In the genomic region with DNA sequence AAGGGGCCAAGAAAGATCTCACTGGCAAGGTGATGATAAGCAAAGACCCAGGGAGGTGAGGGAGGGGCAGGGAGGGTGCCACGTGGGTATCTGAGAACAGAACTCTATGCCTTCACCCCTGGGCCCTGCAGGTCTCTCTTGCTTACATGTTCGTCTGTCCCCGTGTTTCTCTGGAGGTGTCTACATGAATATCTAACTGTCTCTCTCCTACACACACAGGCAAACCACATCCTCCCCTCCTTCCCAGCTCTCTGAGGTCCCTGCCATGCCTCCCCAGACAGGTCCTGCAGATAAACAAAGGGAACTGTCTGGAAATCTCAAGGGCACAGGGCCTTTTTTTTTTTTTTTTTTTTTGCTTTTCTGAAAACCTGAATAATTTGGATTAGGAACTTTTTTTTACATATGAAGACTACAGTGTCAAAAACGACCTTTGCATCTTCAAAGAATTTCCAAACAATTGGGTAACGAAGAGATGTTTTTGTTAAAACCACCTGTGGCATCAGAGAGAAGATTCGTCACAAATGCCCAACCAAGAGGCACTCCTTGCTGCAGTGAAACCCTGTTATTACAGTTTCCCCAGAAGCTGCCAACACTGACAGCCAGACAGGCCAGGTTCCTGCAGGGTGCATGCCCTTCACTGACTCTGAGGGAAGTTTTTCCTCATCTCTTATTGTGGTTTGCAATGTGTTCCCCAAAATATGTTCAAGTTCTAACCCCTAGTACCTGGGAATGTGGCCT, we compare ENCODE assay signal across 9 cellular contexts. TPM values are rescaled to one million over a fixed set of nuclear protein-coding genes. Genes with fewer than 3 reads are reported as not detected.
A peak's percentile ranks its signal among the peaks of the same experiment; 100 is the strongest.
DNase-seq lines count a peak whose midpoint lies in the region; ATAC-seq, FAIRE-seq and TF ChIP-seq lines count a peak whose summit lies in the region.
"Had no signal": no experiment of that assay in that cellular context is flagged by ENCODE, and none has a peak within 500 bp of the region (broad histone marks: within the 10 kb centered on the region; RNA-seq: fewer than 3 reads in every experiment).

No MANE protein-coding gene starts in this region.

- H2AFZ ChIP-seq in HepG2 (ENCODE audit: low read length): no peak overlapping the region

- H3K79me2 ChIP-seq in HepG2 (ENCODE audit: insufficient read depth, low read length): peaks cover 24% of the 10 kb centered on the region

- POLR2A ChIA-PET in HepG2 (lab: Yijun Ruan, JAX): interaction anchor here (0.6 to 1.3 kb wide), 3 partner anchors 12 to 213 kb away, joined by 3 to 4 read pairs (median 3); no protein-coding TSS in a partner anchor

- FAIRE-seq in RCC 7860 (lab: Jason Lieb, UNC) (peak; percentile 61), HepG2 (lab: Jason Lieb, UNC) (no peak)

- no peaks in the 10 kb centered on the region for H4K20me1 ChIP-seq in BLaER1 treated with 17β-estradiol and CSF1 and Interleukin-3, amounts not matched to agents 10 nM and 100 nM
- H4K20me1 ChIP-seq in HepG2 (ENCODE audit: insufficient read depth, low read length): peaks cover 9% of the 10 kb centered on the region

- 41% methylated on average over 6 of the region's 6 CpGs for WGBS in HepG2 (ENCODE audit: low lambda C conversion rate)

- peaks cover 13 to 37% (median 23%) of the 10 kb centered on the region in 10 experiments; a peak in 19 of 20 replicates for H3K4me1 ChIP-seq in BLaER1 treated with 17β-estradiol and CSF1 and Interleukin-3, amounts not matched to agents 10 nM and 100 nM
- peaks cover 58% of the 10 kb centered on the region for H3K4me1 ChIP-seq in HepG2 (ENCODE audit: insufficient read depth, low read length)

- in situ Hi-C loops in HepG2 (cut with HindIII; ENCODE audit: extremely low pct_ligation_motif_present, low pct_unique_long_range_greater_than_20kb): no loop called here

- peak overlapping the region in 9 of 11 experiments; percentile 9 to 48 (median 38); a peak in 17 of 22 replicates for H3K4me2 ChIP-seq in BLaER1 treated with 17β-estradiol and CSF1 and Interleukin-3, amounts not matched to agents 10 nM and 100 nM
- peak overlapping the region; percentile 37 for H3K4me2 ChIP-seq in HepG2 (ENCODE audit: low read depth, low read length)

- peak; percentile 64 for DNase-seq in RCC 7860 (ENCODE audit: low spot score)
- no peak for DNase-seq in HepG2 (ENCODE audit: low spot score)
- DNase-seq in NCI-H2171 (lab: John Stamatoyannopoulos, UW): no peak
- no peak for DNase-seq in DMS114 treated with DMSO at 0.1 percent for 48 hours (lab: John Stamatoyannopoulos, UW; ENCODE audit: unreplicated experiment)

- no peak overlapping the region for H3K9ac ChIP-seq in BLaER1 treated with 17β-estradiol and CSF1 and Interleukin-3, amounts not matched to agents 10 nM and 100 nM
- no peak overlapping the region for H3K9ac ChIP-seq in HepG2 (ENCODE audit: insufficient read depth, low read depth, low read length)

- CTCF ChIA-PET in HepG2 (lab: Yijun Ruan, JAX; ENCODE audit: low intra/inter-chr PET ratio, low total read pairs): no interaction called here

- no TSS peak for BruUV-seq in HepG2 (replicated peaks; lab: Mats Ljungman, UMichigan)

- intact Hi-C loops in HepG2 (cut with micrococcal nuclease; ENCODE audit: unreplicated experiment): no loop called here

- no peak for TF ChIP-seq RAD21 in HepG2 (CRISPR knock-in tag; IDR thresholded peaks at IDR 0.05)

- no peaks in the 10 kb centered on the region for H3K9me3 ChIP-seq in BLaER1 treated with 17β-estradiol and CSF1 and Interleukin-3, amounts not matched to agents 10 nM and 100 nM (replicated peaks in 1 of 11)
- H3K9me3 ChIP-seq in HepG2 (ENCODE audit: low read length): no peaks in the 10 kb centered on the region
- H3K9me3 ChIP-seq: mucosa of descending colon had no signal

- TF ChIP-seq EP300 in HepG2 (IDR thresholded peaks at IDR 0.05; ENCODE audit: low read depth in 2 of 2, low read length in 2 of 2): no peak
- no peak for TF ChIP-seq EP300 in HepG2 (CRISPR knock-in tag; IDR thresholded peaks at IDR 0.05; ENCODE audit: borderline replicate concordance)

- TF ChIP-seq CTCF in HepG2 (CRISPR knock-in tag; IDR thresholded peaks at IDR 0.05): no peak

- no peak for TF ChIP-seq POLR2A in HepG2 (IDR thresholded peaks at IDR 0.05; ENCODE audit: insufficient read depth in 1 of 2, low read depth in 2 of 2, low read length in 2 of 2)

- no peak overlapping the region for H3K27ac ChIP-seq in BLaER1 treated with 17β-estradiol and CSF1 and Interleukin-3, amounts not matched to agents 10 nM and 100 nM
- H3K27ac ChIP-seq in angular gyrus (ENCODE audit: low read depth, low read length) (peak overlapping the region; percentile 91), HepG2 (ENCODE audit: extremely low read length, insufficient read depth, low read length) (peak overlapping the region; percentile 48)

- no peaks in the 10 kb centered on the region for H3K27me3 ChIP-seq in BLaER1 treated with 17β-estradiol and CSF1 and Interleukin-3, amounts not matched to agents 10 nM and 100 nM
- no peaks in the 10 kb centered on the region for H3K27me3 ChIP-seq in HepG2 (ENCODE audit: control insufficient read depth in 1 of 2, insufficient read depth in 2 of 2, low read length in 2 of 2)

- ATAC-seq in HepG2 (peak; percentile 11; the same call in 2 of the 3 replicates), GM18907 (IDR thresholded peaks at IDR 0.05; ENCODE audit: unreplicated experiment) (no peak), GM18511 (IDR thresholded peaks at IDR 0.05; ENCODE audit: unreplicated experiment) (no peak)

- H3K4me3 ChIP-seq in BLaER1 treated with 17β-estradiol and CSF1 and Interleukin-3, amounts not matched to agents 10 nM and 100 nM: no peak overlapping the region
- no peak overlapping the region; a peak in 1 of 6 replicates for H3K4me3 ChIP-seq in HepG2 (replicated peaks in 1 of 3; ENCODE audit: insufficient read depth in 1 of 3, low read depth in 2 of 3, low read length in 3 of 3)
- H3K4me3 ChIP-seq: mucosa of descending colon had no signal

- no peaks in the 10 kb centered on the region for H3K36me3 ChIP-seq in BLaER1 treated with 17β-estradiol and CSF1 and Interleukin-3, amounts not matched to agents 10 nM and 100 nM
- H3K36me3 ChIP-seq in HepG2 (replicated peaks in 1 of 2; ENCODE audit: control insufficient read depth in 1 of 2, insufficient read depth in 2 of 2, low read length in 2 of 2): peaks cover 11 to 19% of the 10 kb centered on the region in 2 experiments; a peak in 4 of 5 replicates

RNA-seq across cellular contexts. Expression of a gene that starts 17.8 kb away (rescaled TPM):
- 39.5 and 60.6 TPM in 2 replicates for total RNA-seq in HepG2 (2016; rRNA removed; fragmentation: Illumina TruSeq; extraction: Trizol)
- 31.6 and 42.4 TPM in 2 replicates for total RNA-seq in HepG2 (2016; cell fraction: cytosol; rRNA removed; fragmentation: Illumina TruSeq; extraction: Trizol; ENCODE audit: low read depth)
- 36.8 and 62.7 TPM in 2 replicates for total RNA-seq in HepG2 (2016; cell fraction: insoluble cytoplasmic fraction; rRNA removed; fragmentation: Illumina TruSeq; extraction: Trizol)
- 53.7 and 65.8 TPM in 2 replicates for total RNA-seq in HepG2 (2016; cell fraction: membrane; rRNA removed; fragmentation: Illumina TruSeq; extraction: Trizol)
- total RNA-seq in HepG2 (2016; cell fraction: nucleus; rRNA removed; fragmentation: Illumina TruSeq; extraction: Trizol): 44.1 and 48.9 TPM in 2 replicates
- 127 and 160 TPM in 2 replicates for polyA plus RNA-seq in HepG2 (2011; rRNA removed)
- 145 and 183 TPM in 2 replicates for polyA plus RNA-seq in HepG2 (2011; cell fraction: cytosol; rRNA removed)
- polyA plus RNA-seq in HepG2 (2011; cell fraction: nucleus; rRNA removed): 77.5 and 88.9 TPM in 2 replicates
- polyA plus RNA-seq in HepG2 (2012): 40.5 and 51.4 TPM in 2 replicates
- polyA plus RNA-seq in HepG2 (2016; cell fraction: cytosol; fragmentation: Illumina TruSeq; extraction: Trizol; ENCODE audit: low read depth): 35.9 and 51.7 TPM in 2 replicates
- 47.5 and 48.8 TPM in 2 replicates for polyA plus RNA-seq in HepG2 (2016; cell fraction: insoluble cytoplasmic fraction; fragmentation: Illumina TruSeq; extraction: Trizol; ENCODE audit: low read depth)
- 56.6 and 67.1 TPM in 2 replicates for polyA plus RNA-seq in HepG2 (2016; cell fraction: membrane; fragmentation: Illumina TruSeq; extraction: Trizol; ENCODE audit: low read depth)
- polyA plus RNA-seq in HepG2 (2016; cell fraction: nucleus; fragmentation: Illumina TruSeq; extraction: Trizol; ENCODE audit: insufficient read depth, low read depth): 83.7 and 88.2 TPM in 2 replicates
- polyA minus RNA-seq in HepG2 (2011; rRNA and poly(A)+ RNA removed; ENCODE audit: low replicate concordance): 159 and 370 TPM in 2 replicates
- polyA minus RNA-seq in HepG2 (2011; cell fraction: cytosol; rRNA and poly(A)+ RNA removed): 54.5 and 69.4 TPM in 2 replicates
- 23.7 and 30.3 TPM in 2 replicates for polyA minus RNA-seq in HepG2 (2011; cell fraction: nucleus; rRNA and poly(A)+ RNA removed)

RNA-seq across cellular contexts. Expression of a gene that starts 21.6 kb away (rescaled TPM):
- 67.6 and 97.1 TPM in 2 replicates for total RNA-seq in HepG2 (2016; rRNA removed; fragmentation: Illumina TruSeq; extraction: Trizol)
- 43.5 and 44.1 TPM in 2 replicates for total RNA-seq in HepG2 (2016; cell fraction: cytosol; rRNA removed; fragmentation: Illumina TruSeq; extraction: Trizol; ENCODE audit: low read depth)
- 66.0 and 92.7 TPM in 2 replicates for total RNA-seq in HepG2 (2016; cell fraction: insoluble cytoplasmic fraction; rRNA removed; fragmentation: Illumina TruSeq; extraction: Trizol)
- 109 and 111 TPM in 2 replicates for total RNA-seq in HepG2 (2016; cell fraction: membrane; rRNA removed; fragmentation: Illumina TruSeq; extraction: Trizol)
- 24.1 and 29.7 TPM in 2 replicates for total RNA-seq in HepG2 (2016; cell fraction: nucleus; rRNA removed; fragmentation: Illumina TruSeq; extraction: Trizol)
- polyA plus RNA-seq in HepG2 (2011; rRNA removed): 50.8 and 64.3 TPM in 2 replicates
- 39.2 and 54.5 TPM in 2 replicates for polyA plus RNA-seq in HepG2 (2011; cell fraction: cytosol; rRNA removed)
- polyA plus RNA-seq in HepG2 (2011; cell fraction: nucleus; rRNA removed): 13.9 and 16.0 TPM in 2 replicates
- 30.2 and 34.8 TPM in 2 replicates for polyA plus RNA-seq in HepG2 (2012)
- polyA plus RNA-seq in HepG2 (2016; cell fraction: cytosol; fragmentation: Illumina TruSeq; extraction: Trizol; ENCODE audit: low read depth): 58.2 and 66.9 TPM in 2 replicates
- 110 and 111 TPM in 2 replicates for polyA plus RNA-seq in HepG2 (2016; cell fraction: insoluble cytoplasmic fraction; fragmentation: Illumina TruSeq; extraction: Trizol; ENCODE audit: low read depth)
- 110 and 116 TPM in 2 replicates for polyA plus RNA-seq in HepG2 (2016; cell fraction: membrane; fragmentation: Illumina TruSeq; extraction: Trizol; ENCODE audit: low read depth)
- 41.6 and 42.0 TPM in 2 replicates for polyA plus RNA-seq in HepG2 (2016; cell fraction: nucleus; fragmentation: Illumina TruSeq; extraction: Trizol; ENCODE audit: insufficient read depth, low read depth)
- 31.4 and 38.5 TPM in 2 replicates for polyA minus RNA-seq in HepG2 (2011; rRNA and poly(A)+ RNA removed; ENCODE audit: low replicate concordance)
- 29.3 and 33.2 TPM in 2 replicates for polyA minus RNA-seq in HepG2 (2011; cell fraction: cytosol; rRNA and poly(A)+ RNA removed)
- polyA minus RNA-seq in HepG2 (2011; cell fraction: nucleus; rRNA and poly(A)+ RNA removed): 14.2 and 21.6 TPM in 2 replicates

Comparison
In these comparisons a context has a peak if more than half of its experiments do, and no peak if none do; other contexts are left out.
1. H3K27ac ChIP-seq: peak in angular gyrus (single experiment) and HepG2 (single experiment); none in BLaER1 treated with 17β-estradiol and CSF1 and Interleukin-3, amounts not matched to agents 10 nM and 100 nM (0 of 11).